In genomic region chr4:118353452-118353851, GRCh38 we compare ENCODE assay signal across 8 cellular contexts. TPM values are rescaled to one million over a fixed set of nuclear protein-coding genes. Genes with fewer than 3 reads are reported as not detected.
A peak's percentile ranks its signal among the peaks of the same experiment; 100 is the strongest.
DNase-seq lines count a peak whose midpoint lies in the region; ATAC-seq and TF ChIP-seq lines count a peak whose summit lies in the region.

No MANE protein-coding gene starts in this region.

- H3K36me3 ChIP-seq in CD4-positive, CD25-positive, alpha-beta regulatory T cell (ENCODE audit: control insufficient read depth, insufficient read depth, low read length), result no peaks in the 10 kb centered on the region
- H3K36me3 ChIP-seq in HUES48 (ENCODE audit: control insufficient read depth, insufficient read depth, low read length), result no peaks in the 10 kb centered on the region

- DNase-seq in CD4-positive, CD25-positive, alpha-beta regulatory T cell, result no peak
- DNase-seq in choroid plexus epithelial cell (ENCODE audit: low read depth), result no peak
- no peak for DNase-seq in natural killer cell
- DNase-seq in Kasumi-1 (lab: John Stamatoyannopoulos, UW), result no peak
- no peak for DNase-seq in A172 (ENCODE audit: low spot score)

- no peak for ATAC-seq in CD4-positive, CD25-positive, alpha-beta regulatory T cell (ENCODE audit: low read depth in 2 of 2)
- ATAC-seq in natural killer cell (no peak), GM18519 (IDR thresholded peaks at IDR 0.05; ENCODE audit: low FRiP score, unreplicated experiment) (no peak), GM18873 (IDR thresholded peaks at IDR 0.05; ENCODE audit: low FRiP score, unreplicated experiment) (no peak)

- no peaks in the 10 kb centered on the region for H3K36me3 Mint-ChIP-seq in CD4-positive, CD25-positive, alpha-beta regulatory T cell
- H3K36me3 Mint-ChIP-seq in natural killer cell, result peaks cover 8% of the 10 kb centered on the region

- intact Hi-C loops in natural killer cell (cut with micrococcal nuclease), result no loop called here

- peaks cover 72% of the 10 kb centered on the region for H3K27me3 Mint-ChIP-seq in CD4-positive, CD25-positive, alpha-beta regulatory T cell
- peaks cover 51 to 65% of the 10 kb centered on the region in 2 donors for H3K27me3 Mint-ChIP-seq in natural killer cell (ENCODE audit: low read depth in 2 of 2)

- H3K9me3 Mint-ChIP-seq in CD4-positive, CD25-positive, alpha-beta regulatory T cell, result peaks cover 0 to 5% (median 0%) of the 10 kb centered on the region in 7 donors
- H3K9me3 Mint-ChIP-seq in natural killer cell, result no peaks in the 10 kb centered on the region

- no peak overlapping the region for H3K27ac Mint-ChIP-seq in CD4-positive, CD25-positive, alpha-beta regulatory T cell
- no peak overlapping the region for H3K27ac Mint-ChIP-seq in natural killer cell

- no peak overlapping the region for H3K27ac ChIP-seq in CD4-positive, CD25-positive, alpha-beta regulatory T cell (ENCODE audit: insufficient read depth, low read length, poor library complexity, severe bottlenecking)
- H3K27ac ChIP-seq in HUES48 (ENCODE audit: low read depth, low read length), result no peak overlapping the region

- H3K4me1 Mint-ChIP-seq in CD4-positive, CD25-positive, alpha-beta regulatory T cell, result peaks cover 6 to 14% (median 9%) of the 10 kb centered on the region in 4 donors
- H3K4me1 Mint-ChIP-seq in natural killer cell, result peaks cover 8 to 14% of the 10 kb centered on the region in 2 donors

- peak overlapping the region in 3 of 4 donors; percentile 47 to 78 (median 72) for H3K4me3 Mint-ChIP-seq in CD4-positive, CD25-positive, alpha-beta regulatory T cell
- peak overlapping the region; percentile 72 for H3K4me3 Mint-ChIP-seq in natural killer cell

- no peak overlapping the region for H3K4me3 ChIP-seq in CD4-positive, CD25-positive, alpha-beta regulatory T cell (ENCODE audit: low read depth, low read length)
- H3K4me3 ChIP-seq in HUES48 (ENCODE audit: low read depth, low read length) (peak overlapping the region; percentile 76), choroid plexus epithelial cell (ENCODE audit: low read depth, low read length) (peak overlapping the region; percentile 64)

- H3K4me1 ChIP-seq in CD4-positive, CD25-positive, alpha-beta regulatory T cell (ENCODE audit: control insufficient read depth, insufficient read depth, low read length, poor library complexity, severe bottlenecking), result peaks cover 7% of the 10 kb centered on the region
- peaks cover 10% of the 10 kb centered on the region for H3K4me1 ChIP-seq in HUES48 (ENCODE audit: control insufficient read depth, insufficient read depth, low read length)

- peak overlapping the region; percentile 34; the same call in 1 of the 2 replicates for H3K9ac ChIP-seq in HUES48 (ENCODE audit: low read depth, low read length)

- peaks cover 31% of the 10 kb centered on the region for H3K27me3 ChIP-seq in CD4-positive, CD25-positive, alpha-beta regulatory T cell (ENCODE audit: control insufficient read depth, insufficient read depth, low read length)
- H3K27me3 ChIP-seq in HUES48 (ENCODE audit: control insufficient read depth, insufficient read depth, low read length), result peaks cover 33% of the 10 kb centered on the region

- H3K9me3 ChIP-seq in CD4-positive, CD25-positive, alpha-beta regulatory T cell (ENCODE audit: control insufficient read depth in 2 of 2, low read length in 2 of 2), result no peaks in the 10 kb centered on the region
- H3K9me3 ChIP-seq in HUES48 (ENCODE audit: control insufficient read depth, insufficient read depth, low read length), result no peaks in the 10 kb centered on the region

- TF ChIP-seq CTCF in choroid plexus epithelial cell (conservative IDR thresholded peaks at IDR 0.05; ENCODE audit: low read depth, low read length) (no peak), natural killer cell (IDR thresholded peaks at IDR 0.05) (no peak)

RNA-seq across cellular contexts. Expression of gene PRSS12, which starts 0.6 kb away (rescaled TPM):
- total RNA-seq in CD4-positive, CD25-positive, alpha-beta regulatory T cell, result not detected
- polyA plus RNA-seq in CD4-positive, CD25-positive, alpha-beta regulatory T cell, result under 1 TPM in 1 of 4 donors, not detected in 3; 0.05 TPM
- not detected for total RNA-seq in natural killer cell
- total RNA-seq in A172 (2014; rRNA removed; shearing (Covaris generic)), result 1.5 and 3.0 TPM in 2 replicates
